22 cellular contexts compared by ENCODE assay signal in the genomic region with DNA sequence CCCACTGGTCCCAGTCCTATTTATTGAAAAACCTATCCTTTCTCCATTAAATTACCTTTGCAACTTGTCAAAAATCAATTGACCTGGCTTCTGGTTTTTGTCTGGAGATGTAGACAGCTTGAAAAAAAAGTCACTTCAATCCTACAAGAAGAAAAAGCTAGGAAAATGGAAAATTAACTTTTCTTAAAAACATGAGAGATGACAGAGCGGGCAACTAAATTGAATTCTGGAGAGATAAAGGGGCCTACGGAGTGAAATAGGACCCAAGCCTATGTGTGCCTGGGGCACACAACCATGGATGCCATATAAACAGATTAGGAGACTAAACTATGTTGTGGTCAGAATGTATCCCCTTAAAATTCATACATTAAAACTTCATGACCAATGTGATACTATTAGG.
DNase-seq lines count a peak whose midpoint lies in the region; ATAC-seq, FAIRE-seq and TF ChIP-seq lines count a peak whose summit lies in the region.
"Had no signal": no experiment of that assay in that cellular context is flagged by ENCODE, and none has a peak within 500 bp of the region (broad histone marks: within the 10 kb centered on the region; RNA-seq: fewer than 3 reads in every experiment).

No MANE protein-coding gene starts in this region.

- ATAC-seq in stimulated activated naive CD8-positive, alpha-beta T cell treated with anti-CD3 and anti-CD28 coated beads, Interleukin-15, Interleukin-2, amounts not matched to agents 100 U/mL and 50 U/mL, for 24 hours: no peak
- ATAC-seq in GM21717 (IDR thresholded peaks at IDR 0.05; ENCODE audit: unreplicated experiment) (no peak), GM19395 (IDR thresholded peaks at IDR 0.05; ENCODE audit: unreplicated experiment) (no peak)
- ATAC-seq: A549; CD8-positive, alpha-beta T cell had no signal

- H3K9me3 ChIP-seq in KOPT-K1 (ENCODE audit: insufficient read depth, low read length, poor library complexity, severe bottlenecking): no peaks in the 10 kb centered on the region
- no peaks in the 10 kb centered on the region for H3K9me3 ChIP-seq in astrocyte (ENCODE audit: insufficient read depth, low read depth, low read length)
- no peaks in the 10 kb centered on the region for H3K9me3 ChIP-seq in keratinocyte (ENCODE audit: control insufficient read depth, low read depth, low read length)
- H3K9me3 ChIP-seq: A549, Caco-2 had no signal

- H4K20me1 ChIP-seq in astrocyte (ENCODE audit: insufficient read depth, low read length) (no peaks in the 10 kb centered on the region), keratinocyte (ENCODE audit: control insufficient read depth, extremely low read depth, insufficient read depth, low read length) (no peaks in the 10 kb centered on the region)
- H4K20me1 ChIP-seq: BLaER1 treated with 17β-estradiol and CSF1 and Interleukin-3, amounts not matched to agents 10 nM and 100 nM had no signal

- no peaks in the 10 kb centered on the region for H3K36me3 ChIP-seq in KOPT-K1 (ENCODE audit: insufficient read depth, low read length)
- H3K36me3 ChIP-seq in astrocyte (ENCODE audit: insufficient read depth, low read length): no peaks in the 10 kb centered on the region
- H3K36me3 ChIP-seq in keratinocyte (ENCODE audit: control insufficient read depth in 2 of 2, extremely low read depth in 1 of 2, insufficient read depth in 2 of 2, low read length in 2 of 2): no peaks in the 10 kb centered on the region
- H3K36me3 ChIP-seq: BLaER1 treated with 17β-estradiol and CSF1 and Interleukin-3, amounts not matched to agents 10 nM and 100 nM had no signal

- H3K4me1 Mint-ChIP-seq in astrocyte (ENCODE audit: low read depth, unreplicated experiment): no peaks in the 10 kb centered on the region
- H3K4me1 Mint-ChIP-seq: B cell had no signal

- DNase-seq in astrocyte (ENCODE audit: low read depth) (no peak), keratinocyte (ENCODE audit: low read depth, low spot score) (no peak)
- DNase-seq in stimulated activated naive CD8-positive, alpha-beta T cell treated with anti-CD3 and anti-CD28 coated beads, Interleukin-15, Interleukin-2, amounts not matched to agents 100 U/mL and 50 U/mL, for 24 hours: no peak
- DNase-seq: AML-193; Caco-2; Calu3; CD4-positive, alpha-beta T cell; CD8-positive, alpha-beta T cell; DMS79 treated with DMSO at 0.1 percent for 48 hours; GF-D8 had no signal

- no peak overlapping the region for H3K4me2 ChIP-seq in astrocyte (ENCODE audit: low read length)
- H3K4me2 ChIP-seq in keratinocyte (ENCODE audit: control insufficient read depth, extremely low read depth, insufficient read depth, low read depth, low read length): no peak overlapping the region
- H3K4me2 ChIP-seq: A549; BLaER1 treated with 17β-estradiol and CSF1 and Interleukin-3, amounts not matched to agents 10 nM and 100 nM had no signal

- dilution Hi-C loops in keratinocyte (cut with MboI; ENCODE audit: extremely low pct_ligation_motif_present, low sequenced_read_pairs): no loop called here

- H3K27ac ChIP-seq in KOPT-K1 (ENCODE audit: low read depth, low read length, poor library complexity, severe bottlenecking) (peak overlapping the region; percentile 85), astrocyte (ENCODE audit: low read depth, low read length) (peak overlapping the region; percentile 73), keratinocyte (ENCODE audit: control insufficient read depth, insufficient read depth, low read length) (no peak overlapping the region)
- H3K27ac ChIP-seq: 22Rv1; A549; BLaER1 treated with 17β-estradiol and CSF1 and Interleukin-3, amounts not matched to agents 10 nM and 100 nM; C4-2B had no signal

- H3K9ac ChIP-seq in astrocyte (ENCODE audit: low read length): no peak overlapping the region
- no peak overlapping the region for H3K9ac ChIP-seq in keratinocyte (ENCODE audit: control insufficient read depth, extremely low read depth, insufficient read depth, low read length)
- H3K9ac ChIP-seq: BLaER1 treated with 17β-estradiol and CSF1 and Interleukin-3, amounts not matched to agents 10 nM and 100 nM had no signal

- no peaks in the 10 kb centered on the region for H3K9me3 Mint-ChIP-seq in astrocyte (ENCODE audit: unreplicated experiment)
- H3K9me3 Mint-ChIP-seq: CD4-positive, alpha-beta T cell; CD8-positive, alpha-beta T cell had no signal

- H3K27me3 Mint-ChIP-seq in astrocyte (ENCODE audit: low read depth, unreplicated experiment): peaks cover 1% of the 10 kb centered on the region
- H3K27me3 Mint-ChIP-seq: B cell; CD4-positive, alpha-beta T cell had no signal

- no peak overlapping the region for H3K27ac Mint-ChIP-seq in astrocyte (ENCODE audit: unreplicated experiment)
- H3K27ac Mint-ChIP-seq: B cell; CD4-positive, alpha-beta T cell; CD8-positive, alpha-beta T cell had no signal

- H2AFZ ChIP-seq in astrocyte (ENCODE audit: low read depth, low read length) (no peak overlapping the region), keratinocyte (ENCODE audit: control insufficient read depth, low read length) (no peak overlapping the region)

- no peaks in the 10 kb centered on the region for H3K36me3 Mint-ChIP-seq in astrocyte (ENCODE audit: low read depth, unreplicated experiment)
- H3K36me3 Mint-ChIP-seq: CD8-positive, alpha-beta T cell had no signal

- H3K9me1 ChIP-seq in keratinocyte (ENCODE audit: control insufficient read depth, extremely low read depth, insufficient read depth, low read length): no peaks in the 10 kb centered on the region

- no peaks in the 10 kb centered on the region for H3K27me3 ChIP-seq in astrocyte (ENCODE audit: insufficient read depth, low read length)
- H3K27me3 ChIP-seq in keratinocyte (ENCODE audit: control insufficient read depth, extremely low read depth, insufficient read depth, low read length): no peaks in the 10 kb centered on the region
- H3K27me3 ChIP-seq: BLaER1 treated with 17β-estradiol and CSF1 and Interleukin-3, amounts not matched to agents 10 nM and 100 nM had no signal

- no peaks in the 10 kb centered on the region for H3K79me2 ChIP-seq in astrocyte (ENCODE audit: insufficient read depth, low read length)
- no peaks in the 10 kb centered on the region for H3K79me2 ChIP-seq in keratinocyte (ENCODE audit: control insufficient read depth, insufficient read depth, low read length)

- peaks cover 4% of the 10 kb centered on the region for H3K4me1 ChIP-seq in astrocyte (ENCODE audit: insufficient read depth, low read length)
- H3K4me1 ChIP-seq in keratinocyte (ENCODE audit: control insufficient read depth, extremely low read depth, insufficient read depth, low read length): peaks cover 13% of the 10 kb centered on the region
- H3K4me1 ChIP-seq: A549, Caco-2 had no signal

- no peak overlapping the region for H3K4me3 Mint-ChIP-seq in astrocyte (ENCODE audit: unreplicated experiment)
- H3K4me3 Mint-ChIP-seq: B cell; CD4-positive, alpha-beta T cell; CD8-positive, alpha-beta T cell had no signal

- TF ChIP-seq CTCF in astrocyte (IDR thresholded peaks at IDR 0.05; ENCODE audit: insufficient read depth, low read depth, low read length) (no peak), keratinocyte (optimal IDR thresholded peaks at IDR 0.05 in 1 of 3, IDR thresholded peaks at IDR 0.05 in 1 of 3, conservative IDR thresholded peaks at IDR 0.05 in 1 of 3; ENCODE audit: extremely low read depth in 1 of 3, insufficient read depth in 2 of 3, low read length in 3 of 3) (no peak)

- no peak for FAIRE-seq in astrocyte (lab: Jason Lieb, UNC)
- peak; percentile 9 for FAIRE-seq in keratinocyte (lab: Jason Lieb, UNC)
- FAIRE-seq: A549, D721Med, G401.6, GM12891, GM19239 had no signal

- no peak overlapping the region for H3K4me3 ChIP-seq in astrocyte (ENCODE audit: insufficient read depth, low read depth, low read length)
- H3K4me3 ChIP-seq in keratinocyte (ENCODE audit: control insufficient read depth in 2 of 3, extremely low read depth in 1 of 3, insufficient read depth in 2 of 3, low read depth in 1 of 3, low read length in 3 of 3): no peak overlapping the region
- H3K4me3 ChIP-seq: A549; BLaER1 treated with 17β-estradiol and CSF1 and Interleukin-3, amounts not matched to agents 10 nM and 100 nM had no signal
